In the genomic region with DNA sequence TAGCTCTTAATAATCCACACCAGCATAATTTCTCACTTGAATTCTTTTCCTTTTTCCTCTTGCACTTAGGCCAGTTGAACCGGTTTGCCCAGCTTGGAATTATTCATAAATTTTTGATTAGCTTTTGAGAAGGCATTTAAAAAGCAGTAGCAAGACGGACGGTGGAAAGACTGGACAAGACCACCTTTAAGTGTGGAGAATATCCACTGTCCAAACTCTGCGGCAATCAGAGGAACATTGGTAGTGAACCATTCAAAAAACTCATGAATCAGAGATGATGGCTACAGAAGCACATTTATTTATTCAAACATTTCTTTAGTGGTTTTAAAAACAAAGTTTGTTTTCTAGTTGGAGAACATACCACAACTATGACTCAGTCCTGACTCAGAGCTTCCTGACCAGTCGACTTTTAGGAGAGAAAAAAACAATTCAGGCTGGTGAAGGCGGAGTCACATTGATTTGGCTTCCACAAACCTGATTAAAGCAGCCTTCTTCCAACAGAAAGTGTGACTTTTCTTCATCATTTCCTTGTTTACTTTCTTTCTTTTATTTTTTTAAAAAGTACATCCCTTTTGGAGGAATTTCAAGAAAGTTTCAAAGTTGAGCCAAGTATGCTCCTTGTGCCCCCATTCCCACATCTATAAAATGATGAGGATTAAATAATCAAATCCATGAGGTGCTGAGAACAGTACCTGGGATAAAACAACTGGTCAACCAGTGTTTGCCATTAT, we compare ENCODE assay signal across 8 cellular contexts.
DNase-seq lines count a peak whose midpoint lies in the region; ATAC-seq and TF ChIP-seq lines count a peak whose summit lies in the region.

No MANE protein-coding gene starts in this region.

- CTCF ChIA-PET in activated CD4-positive, alpha-beta T cell treated with anti-CD3 and anti-CD28 coated beads, Interleukin-2, amount 10 ng/mL, durations not matched to agents 7 days and 5 days (lab: Charles Lee): interaction anchor here (0.9 to 1.4 kb wide), 4 partner anchors 8 to 24 kb away, joined by 3 to 7 read pairs (median 4); no protein-coding TSS in a partner anchor

- peaks cover 32% of the 10 kb centered on the region for H3K36me3 Mint-ChIP-seq in activated CD4-positive, alpha-beta T cell treated with anti-CD3 and anti-CD28 coated beads, Interleukin-2, amount 10 ng/mL, durations not matched to agents 7 days and 5 days (ENCODE audit: low read depth)

- intact Hi-C loops in posterior cingulate gyrus (cut with DNase I): no loop called here

- H3K27ac Mint-ChIP-seq in activated CD4-positive, alpha-beta T cell treated with anti-CD3 and anti-CD28 coated beads, Interleukin-2, amount 10 ng/mL, durations not matched to agents 7 days and 5 days: peak overlapping the region; percentile 95

- DNase-seq in AG20443 (ENCODE audit: low spot score) (peak; percentile 87), HS-5 (ENCODE audit: low read depth) (peak; percentile 97), fibroblast of mammary gland (ENCODE audit: low read depth) (peak; percentile 99), omental fat pad (ENCODE audit: low spot score) (no peak), posterior cingulate gyrus (no peak)
- peak; percentile 62 for DNase-seq in activated CD4-positive, alpha-beta T cell treated with anti-CD3 and anti-CD28 coated beads, Interleukin-2, amount 10 ng/mL, durations not matched to agents 7 days and 5 days

- TF ChIP-seq CTCF in fibroblast of mammary gland (conservative IDR thresholded peaks at IDR 0.05; ENCODE audit: control insufficient read depth, insufficient read depth, low read depth, low read length) (no peak), omental fat pad (IDR thresholded peaks at IDR 0.05) (no peak)

- POLR2A ChIA-PET in activated CD4-positive, alpha-beta T cell treated with anti-CD3 and anti-CD28 coated beads, Interleukin-2, amount 10 ng/mL, durations not matched to agents 7 days and 5 days (lab: Charles Lee): no interaction called here

- peak overlapping the region; percentile 80 for H3K4me3 Mint-ChIP-seq in activated CD4-positive, alpha-beta T cell treated with anti-CD3 and anti-CD28 coated beads, Interleukin-2, amount 10 ng/mL, durations not matched to agents 7 days and 5 days

- no peaks in the 10 kb centered on the region for H3K27me3 Mint-ChIP-seq in activated CD4-positive, alpha-beta T cell treated with anti-CD3 and anti-CD28 coated beads, Interleukin-2, amount 10 ng/mL, durations not matched to agents 7 days and 5 days

- H3K9me3 Mint-ChIP-seq in activated CD4-positive, alpha-beta T cell treated with anti-CD3 and anti-CD28 coated beads, Interleukin-2, amount 10 ng/mL, durations not matched to agents 7 days and 5 days: peaks cover 14% of the 10 kb centered on the region

- H3K4me3 ChIP-seq in fibroblast of mammary gland (ENCODE audit: control insufficient read depth, low read depth, low read length): no peak overlapping the region

- peaks cover 80% of the 10 kb centered on the region for H3K4me1 Mint-ChIP-seq in activated CD4-positive, alpha-beta T cell treated with anti-CD3 and anti-CD28 coated beads, Interleukin-2, amount 10 ng/mL, durations not matched to agents 7 days and 5 days

- ATAC-seq in omental fat pad (ENCODE audit: low FRiP score): peak; percentile 86
- ATAC-seq in HG02852 (IDR thresholded peaks at IDR 0.05; ENCODE audit: unreplicated experiment): no peak
- ATAC-seq in HG03175 (IDR thresholded peaks at IDR 0.05; ENCODE audit: unreplicated experiment): no peak

Comparison
In these comparisons a context has a peak if more than half of its experiments do, and no peak if none do; other contexts are left out.
1. DNase-seq: peak in AG20443 (single experiment), HS-5 (single experiment), activated CD4-positive, alpha-beta T cell treated with anti-CD3 and anti-CD28 coated beads, Interleukin-2, amount 10 ng/mL, durations not matched to agents 7 days and 5 days (single experiment) and fibroblast of mammary gland (single experiment); none in omental fat pad (single experiment) and posterior cingulate gyrus (0 of 10).